9 cellular contexts compared by ENCODE assay signal in genomic region chr1:111755321-111756123, GRCh38. TPM values are rescaled to one million over a fixed set of nuclear protein-coding genes. Genes with fewer than 3 reads are reported as not detected.
DNase-seq lines count a peak whose midpoint lies in the region; ATAC-seq, FAIRE-seq and TF ChIP-seq lines count a peak whose summit lies in the region.
"Had no signal": no experiment of that assay in that cellular context is flagged by ENCODE, and none has a peak within 500 bp of the region (broad histone marks: within the 10 kb centered on the region; RNA-seq: fewer than 3 reads in every experiment).

TSS of gene DDX20 (plus strand) at chr1:111755901. CDS start at chr1:111755925, 24 bp downstream.

- intact Hi-C loops in kidney (cut with DNase I) = loop anchor here (10.0 kb wide), 2 partner anchors 241 to 271 kb away; no protein-coding TSS in a partner anchor

- H3K36me3 ChIP-seq in kidney (ENCODE audit: control insufficient read depth in 1 of 2, insufficient read depth in 2 of 2, low read length in 2 of 2) = peaks cover 3 to 11% of the 10 kb centered on the region in 2 donors

- H3K4me3 ChIP-seq in kidney (ENCODE audit: low read length in 2 of 2) = peak within 1 kb of the TSS; percentile 82 to 85

- H3K27ac ChIP-seq in kidney (ENCODE audit: low read depth in 2 of 2, low read length in 2 of 2) = peak within 1 kb of the TSS; percentile 82 to 87

- peak; percentile 71 for TF ChIP-seq CTCF in kidney (IDR thresholded peaks at IDR 0.05; ENCODE audit: borderline replicate concordance, extremely low read depth, insufficient read depth)

- no peaks in the 10 kb centered on the region for H3K9me3 ChIP-seq in kidney (ENCODE audit: control insufficient read depth in 1 of 2, low read length in 2 of 2)

- H3K4me1 ChIP-seq in kidney (ENCODE audit: control insufficient read depth in 1 of 2, insufficient read depth in 1 of 2, low read depth in 1 of 2, low read length in 2 of 2) = peaks cover 8% of the 10 kb centered on the region in 2 donors

- peak within 1 kb of the TSS; percentile 59 to 83 for H3K9ac ChIP-seq in kidney (ENCODE audit: low read length in 2 of 2)

- FAIRE-seq in kidney (lab: Jason Lieb, UNC) = no peak
- FAIRE-seq: islet of Langerhans had no signal

- ATAC-seq in GM19035 (IDR thresholded peaks at IDR 0.05; ENCODE audit: unreplicated experiment) (peak; percentile 92), HG03354 (IDR thresholded peaks at IDR 0.05; ENCODE audit: poor library complexity, severe bottlenecking, unreplicated experiment) (peak; percentile 86)
- ATAC-seq in activated CD4-positive, CD25-positive, alpha-beta regulatory T cell treated with anti-CD3 and anti-CD28 coated beads, Interleukin-2, amount 50 U/mL, for 24 hours = peak; percentile 91 to 92

- DNase-seq in AML-193 (lab: John Stamatoyannopoulos, UW) (peak; percentile 96 to 99), NCI-H446 (lab: John Stamatoyannopoulos, UW) (peak; percentile 98), cerebellar cortex (ENCODE audit: low spot score) (peak; percentile 93), kidney (peak; percentile 97)
- DNase-seq in stimulated activated CD4-positive, alpha-beta T cell treated with anti-CD3 and anti-CD28 coated beads, Interleukin-15, amount 100 ng/mL, for 24 hours = peak; percentile 95

RNA-seq across cellular contexts. Expression of gene DDX20, which starts in this region (rescaled TPM):
- total RNA-seq in kidney = 9.6 TPM
- 5.5 TPM for polyA plus RNA-seq in kidney (ENCODE audit: insufficient read depth, low read depth, low replicate concordance)

Comparison
In these comparisons a context has a peak if more than half of its experiments do, and no peak if none do; other contexts are left out.
1. Peak in every context shown above with its lines: DNase-seq, ATAC-seq, H3K4me3 ChIP-seq and H3K27ac ChIP-seq.